In genomic region chr2:61793389-61793836, GRCh38 we compare ENCODE assay signal across 8 cellular contexts.
DNase-seq lines count a peak whose midpoint lies in the region; ATAC-seq and TF ChIP-seq lines count a peak whose summit lies in the region.

No MANE protein-coding gene starts in this region.

- H3K4me2 ChIP-seq in DND-41 (ENCODE audit: insufficient read depth, low read length) = no peak overlapping the region

- POLR2A ChIA-PET in HEK293T (lab: Yijun Ruan, JAX) = no interaction called here

- H2AFZ ChIP-seq in DND-41 (ENCODE audit: low read depth, low read length) = no peak overlapping the region

- no peak overlapping the region for H3K27ac ChIP-seq in DND-41 (ENCODE audit: low read length)
- H3K27ac ChIP-seq in dorsolateral prefrontal cortex = peak overlapping the region in 6 of 59 donors; percentile 9 to 71 (median 26)

- H3K27me3 ChIP-seq in DND-41 (ENCODE audit: insufficient read depth, low read length, poor library complexity) = no peaks in the 10 kb centered on the region
- H3K27me3 ChIP-seq in dorsolateral prefrontal cortex = no peaks in the 10 kb centered on the region

- ATAC-seq in DND-41 (ENCODE audit: insufficient read depth, low read depth) = peak; percentile 93

- no peak overlapping the region for H3K9ac ChIP-seq in DND-41 (ENCODE audit: low read depth, low read length)

- no peaks in the 10 kb centered on the region for H3K9me3 ChIP-seq in DND-41 (ENCODE audit: insufficient read depth, low read length, severe bottlenecking)

- no peaks in the 10 kb centered on the region for H3K36me3 ChIP-seq in DND-41 (ENCODE audit: insufficient read depth, low read length)

- peak; percentile 66 for DNase-seq in DND-41
- peak; percentile 76 for DNase-seq in HEK293T (ENCODE audit: extremely low spot score)
- peak; percentile 86 for DNase-seq in NCI-H2227 (lab: John Stamatoyannopoulos, UW; ENCODE audit: unreplicated experiment)
- peak; percentile 80 to 86 for DNase-seq in activated CD4-positive, alpha-beta T cell treated with anti-CD3 and anti-CD28 coated beads, Interleukin-2, amount 50 U/mL, for 48 hours
- peak; percentile 6 to 69 (median 54) for DNase-seq in dorsolateral prefrontal cortex
- peak; percentile 64 to 73 for DNase-seq in lung microvascular endothelial cell (ENCODE audit: low read depth in 2 of 2)
- peak; percentile 15 to 41 for DNase-seq in stimulated activated CD8-positive, alpha-beta memory T cell treated with anti-CD3 and anti-CD28 coated beads, Interleukin-2, amount 100 ng/mL, for 1 hour (ENCODE audit: low read depth in 2 of 2)
- no peak for DNase-seq in NCI-H2107 (lab: John Stamatoyannopoulos, UW)

- TF ChIP-seq CTCF in DND-41 (IDR thresholded peaks at IDR 0.05; ENCODE audit: borderline replicate concordance, extremely low read depth, low read length, poor library complexity, severe bottlenecking) (peak; percentile 72), dorsolateral prefrontal cortex (IDR thresholded peaks at IDR 0.05 in 54 of 56, conservative IDR thresholded peaks at IDR 0.05 in 2 of 56; ENCODE audit: low read depth in 1 of 56, partially characterized antibody in 56 of 56) (peak; percentile 9 to 71 (median 56))

- intact Hi-C loops in dorsolateral prefrontal cortex (cut with DNase I) = no loop called here

- no peaks in the 10 kb centered on the region for H4K20me1 ChIP-seq in DND-41 (ENCODE audit: insufficient read depth, low read length)

- no peak overlapping the region for H3K4me3 ChIP-seq in DND-41 (ENCODE audit: low read depth in 1 of 2, low read length in 2 of 2)
- H3K4me3 ChIP-seq in dorsolateral prefrontal cortex = peak overlapping the region in 57 of 59 donors; percentile 2 to 65 (median 46)

- H3K4me1 ChIP-seq in DND-41 (ENCODE audit: insufficient read depth, low read length) = no peaks in the 10 kb centered on the region

- CTCF ChIA-PET in HEK293T (lab: Yijun Ruan, JAX) = no interaction called here

- H3K79me2 ChIP-seq in DND-41 (ENCODE audit: insufficient read depth, low read length) = no peaks in the 10 kb centered on the region

TF ChIP-seq in HEK293T, 16 proteins besides CTCF, POLR2A, EP300 and RAD21:
- TF ChIP-seq ZNF384 (IDR thresholded peaks at IDR 0.05) (peak; percentile 88), L3MBTL2 (conservative IDR thresholded peaks at IDR 0.05) (no peak), ELF4 (IDR thresholded peaks at IDR 0.05) (no peak), FOXK2 (IDR thresholded peaks at IDR 0.05) (no peak), HDGF (IDR thresholded peaks at IDR 0.05; ENCODE audit: borderline replicate concordance) (no peak), BHLHE40 (IDR thresholded peaks at IDR 0.05; ENCODE audit: borderline replicate concordance) (no peak), LEF1 (IDR thresholded peaks at IDR 0.05; ENCODE audit: borderline replicate concordance) (no peak), TARDBP (IDR thresholded peaks at IDR 0.05) (no peak)
TF ChIP-seq in HEK293T: peak in this region for 1.

Comparison
In these comparisons a context has a peak if more than half of its experiments do, and no peak if none do; other contexts are left out.
1. H3K4me3 ChIP-seq: peak in dorsolateral prefrontal cortex (57 of 59); none in DND-41 (0 of 2).